Comparison of ENCODE assay signal across 9 cellular contexts in the genomic region with DNA sequence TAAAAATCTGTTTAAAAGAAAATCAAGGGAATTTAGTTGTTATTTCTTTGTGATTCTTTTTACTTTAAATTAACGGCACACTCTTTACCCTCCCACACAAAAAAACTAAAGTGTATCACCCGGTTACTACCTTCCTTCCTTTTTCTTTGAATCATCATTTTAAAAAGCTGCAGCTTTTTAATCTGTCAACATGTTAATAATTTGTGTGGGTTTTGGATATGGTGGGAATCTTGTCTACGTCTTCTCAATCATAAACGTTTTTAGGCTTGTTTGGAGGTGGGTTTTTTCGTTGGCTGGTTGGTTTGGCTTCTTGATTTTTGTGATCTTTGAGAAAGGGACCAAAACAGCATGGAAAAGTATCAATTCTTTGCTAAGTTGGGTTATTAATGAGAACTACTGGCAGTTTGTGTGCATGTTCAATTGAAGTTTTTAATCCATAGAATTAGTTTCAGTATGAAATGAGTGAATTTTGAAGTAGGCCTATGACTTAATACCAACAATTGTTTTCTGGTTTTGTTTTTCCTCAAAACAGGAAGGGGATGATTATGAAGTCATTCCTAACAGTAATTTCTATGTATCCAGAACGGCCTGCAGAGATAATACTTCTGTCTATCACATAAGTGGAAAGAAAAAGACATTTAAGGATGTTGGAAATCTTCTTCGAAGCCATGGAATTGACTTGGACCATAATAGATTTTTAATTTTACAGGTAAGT. TPM values are rescaled to one million over a fixed set of nuclear protein-coding genes. Genes with fewer than 3 reads are reported as not detected.
DNase-seq lines count a peak whose midpoint lies in the region; ATAC-seq, FAIRE-seq and TF ChIP-seq lines count a peak whose summit lies in the region.
"Had no signal": no experiment of that assay in that cellular context is flagged by ENCODE, and none has a peak within 500 bp of the region (broad histone marks: within the 10 kb centered on the region; RNA-seq: fewer than 3 reads in every experiment).

No MANE protein-coding gene starts in this region.

- no peak for FAIRE-seq in H54 (lab: Jason Lieb, UNC)
- FAIRE-seq: small intestine had no signal

- peak overlapping the region; percentile 60 for H3K4me3 Mint-ChIP-seq in neural progenitor cell

- peaks cover 45% of the 10 kb centered on the region for H3K4me1 ChIP-seq in DND-41 (ENCODE audit: insufficient read depth, low read length)
- H3K4me1 ChIP-seq in neural progenitor cell = peaks cover 24% of the 10 kb centered on the region

- peaks cover 17% of the 10 kb centered on the region for H3F3A ChIP-seq in neural progenitor cell (ENCODE audit: low read depth)

- DNase-seq in DND-41 (no peak), NB4 (ENCODE audit: low read depth) (no peak), coronary artery (ENCODE audit: low spot score) (no peak), neural progenitor cell (ENCODE audit: low spot score) (no peak), EL (no peak), H54 (ENCODE audit: insufficient read length, low spot score) (no peak), medulla oblongata (ENCODE audit: extremely low spot score) (no peak)

- no peaks in the 10 kb centered on the region for H3K9me3 Mint-ChIP-seq in neural progenitor cell

- peak overlapping the region; percentile 97 for H3K9ac ChIP-seq in DND-41 (ENCODE audit: low read depth, low read length)
- peak overlapping the region; percentile 36 for H3K9ac ChIP-seq in neural progenitor cell

- H3K79me2 ChIP-seq in DND-41 (ENCODE audit: insufficient read depth, low read length) (peaks cover 96% of the 10 kb centered on the region), neural progenitor cell (ENCODE audit: low read depth) (peaks cover 95% of the 10 kb centered on the region)

- H3K36me3 ChIP-seq in DND-41 (ENCODE audit: insufficient read depth, low read length) (peaks cover 88% of the 10 kb centered on the region), neural progenitor cell (peaks cover 38% of the 10 kb centered on the region)

- H3K4me3 ChIP-seq in DND-41 (ENCODE audit: low read depth in 1 of 2, low read length in 2 of 2) (peak overlapping the region; percentile 67 to 98; a peak in 3 of 4 replicates), NB4 (ENCODE audit: low read depth, low read length) (peak overlapping the region; percentile 79), coronary artery (peak overlapping the region; percentile 91), neural progenitor cell (peak overlapping the region; percentile 95)

- H3K4me2 ChIP-seq in DND-41 (ENCODE audit: insufficient read depth, low read length) (peak overlapping the region; percentile 62), neural progenitor cell (peak overlapping the region; percentile 95)

- no peak for TF ChIP-seq POLR2A in NB4 (IDR thresholded peaks at IDR 0.05; ENCODE audit: extremely low read depth, insufficient read length)
- no peak for TF ChIP-seq POLR2A in H54 (IDR thresholded peaks at IDR 0.05; ENCODE audit: low read depth, low read length)

- TF ChIP-seq CTCF in DND-41 (IDR thresholded peaks at IDR 0.05; ENCODE audit: borderline replicate concordance, extremely low read depth, low read length, poor library complexity, severe bottlenecking) (no peak), NB4 (IDR thresholded peaks at IDR 0.05; ENCODE audit: low read depth, low read length) (no peak), coronary artery (IDR thresholded peaks at IDR 0.05) (no peak), neural progenitor cell (IDR thresholded peaks at IDR 0.05) (no peak)

- ATAC-seq in DND-41 (ENCODE audit: insufficient read depth, low read depth) (no peak), GM18520 (IDR thresholded peaks at IDR 0.05; ENCODE audit: unreplicated experiment) (no peak)

- H3K27ac Mint-ChIP-seq in neural progenitor cell = peak overlapping the region; percentile 61

- H3K27me3 ChIP-seq in DND-41 (ENCODE audit: insufficient read depth, low read length, poor library complexity) = no peaks in the 10 kb centered on the region
- no peaks in the 10 kb centered on the region for H3K27me3 ChIP-seq in neural progenitor cell

- H2AFZ ChIP-seq in DND-41 (ENCODE audit: low read depth, low read length) (no peak overlapping the region), neural progenitor cell (replicated peaks) (no peak overlapping the region)

- H4K20me1 ChIP-seq in DND-41 (ENCODE audit: insufficient read depth, low read length) (peaks cover 82% of the 10 kb centered on the region), neural progenitor cell (ENCODE audit: low read depth) (peaks cover 70% of the 10 kb centered on the region)

- peak overlapping the region; percentile 49; the same call in 1 of the 2 replicates for H3K27ac ChIP-seq in DND-41 (ENCODE audit: low read length)
- H3K27ac ChIP-seq in coronary artery = peak overlapping the region; percentile 60 to 85
- no peak overlapping the region for H3K27ac ChIP-seq in neural progenitor cell

- peaks cover 34% of the 10 kb centered on the region for H3K4me1 Mint-ChIP-seq in neural progenitor cell

- peaks cover 27% of the 10 kb centered on the region for H3K36me3 Mint-ChIP-seq in neural progenitor cell

- H3K9me3 ChIP-seq in DND-41 (ENCODE audit: insufficient read depth, low read length, severe bottlenecking) = no peaks in the 10 kb centered on the region
- H3K9me3 ChIP-seq in neural progenitor cell (ENCODE audit: low read depth) = no peaks in the 10 kb centered on the region

- peaks cover 6% of the 10 kb centered on the region for H3K27me3 Mint-ChIP-seq in neural progenitor cell (ENCODE audit: insufficient read depth, low read depth)

RNA-seq across cellular contexts. Expression of a gene that starts 4.5 kb away (rescaled TPM):
- 233 and 382 TPM in 2 replicates for total RNA-seq in neural progenitor cell (ENCODE audit: low replicate concordance)

RNA-seq across cellular contexts. Expression of a gene that starts 4.9 kb away (rescaled TPM):
- total RNA-seq in neural progenitor cell (ENCODE audit: low replicate concordance) = 69.0 and 90.0 TPM in 2 replicates

RNA-seq across cellular contexts. Expression of a gene that starts 45.6 kb away (rescaled TPM):
- 80.9 and 120 TPM in 2 replicates for total RNA-seq in neural progenitor cell (ENCODE audit: low replicate concordance)
